Comparison of ENCODE assay signal across 13 cellular contexts in genomic region chr2:69095246-69095645, GRCh38.
DNase-seq lines count a peak whose midpoint lies in the region; ATAC-seq and TF ChIP-seq lines count a peak whose summit lies in the region.
"Had no signal": no experiment of that assay in that cellular context is flagged by ENCODE, and none has a peak within 500 bp of the region (broad histone marks: within the 10 kb centered on the region; RNA-seq: fewer than 3 reads in every experiment).

No MANE protein-coding gene starts in this region.

- H4K8ac ChIP-seq in IMR-90 (ENCODE audit: low read depth in 2 of 2, low read length in 2 of 2), result no peak overlapping the region

- H3K27me3 ChIP-seq in IMR-90 (ENCODE audit: control insufficient read depth, insufficient read depth, low read length) (no peaks in the 10 kb centered on the region), suprapubic skin (no peaks in the 10 kb centered on the region)
- H3K27me3 ChIP-seq: colonic mucosa had no signal

- no TSS peak for BruUV-seq in IMR-90 (replicated peaks; lab: Mats Ljungman, UMichigan)

- no peak for TF ChIP-seq RAD21 in IMR-90 (IDR thresholded peaks at IDR 0.05; ENCODE audit: low read length)

- intact Hi-C loops in IMR-90 (cut with micrococcal nuclease), result no loop called here

- H2AFZ ChIP-seq in IMR-90 (replicated peaks; ENCODE audit: low read length, poor library complexity), result no peak overlapping the region

- no peak overlapping the region for H3K23ac ChIP-seq in IMR-90 (ENCODE audit: low read depth, low read length)

- TF ChIP-seq POLR2A in IMR-90 (IDR thresholded peaks at IDR 0.05; ENCODE audit: low read depth, low read length) (no peak), suprapubic skin (IDR thresholded peaks at IDR 0.05) (no peak)

- peak overlapping the region; percentile 60 for H2BK5ac ChIP-seq in IMR-90 (ENCODE audit: low read depth, low read length, poor library complexity, severe bottlenecking)

- CTCF ChIA-PET in IMR-90 (lab: Yijun Ruan, JAX) (no interaction called here), HEK293T (lab: Yijun Ruan, JAX) (no interaction called here)

- TF ChIP-seq CTCF in IMR-90 (conservative IDR thresholded peaks at IDR 0.05; ENCODE audit: low read depth, low read length), result no peak
- TF ChIP-seq CTCF in epithelial cell of esophagus (IDR thresholded peaks at IDR 0.05; ENCODE audit: insufficient read depth, low read depth, low read length, missing control alignments), result no peak
- TF ChIP-seq CTCF in suprapubic skin (IDR thresholded peaks at IDR 0.05), result no peak

- H3K4me2 ChIP-seq in IMR-90 (ENCODE audit: low read depth, low read length), result peak overlapping the region; percentile 20; the same call in 1 of the 2 replicates

- H3K9me3 ChIP-seq in IMR-90 (ENCODE audit: control insufficient read depth, insufficient read depth, low read length), result no peaks in the 10 kb centered on the region
- H3K9me3 ChIP-seq in suprapubic skin, result no peaks in the 10 kb centered on the region
- H3K9me3 ChIP-seq: colonic mucosa had no signal

- no peak overlapping the region for H2AK9ac ChIP-seq in IMR-90 (replicated peaks; ENCODE audit: low read depth, low read length, poor library complexity)

- H3K4me1 ChIP-seq in IMR-90 (ENCODE audit: control insufficient read depth, insufficient read depth, low read length) (peaks cover 9% of the 10 kb centered on the region), suprapubic skin (peaks cover 20% of the 10 kb centered on the region)
- H3K4me1 ChIP-seq: colonic mucosa had no signal

- ATAC-seq in IMR-90 (ENCODE audit: low read depth) (peak; percentile 93), GM21825 (IDR thresholded peaks at IDR 0.05; ENCODE audit: unreplicated experiment) (no peak), GM18517 (IDR thresholded peaks at IDR 0.05; ENCODE audit: unreplicated experiment) (no peak)
- ATAC-seq: GM12878 had no signal

- peak overlapping the region; percentile 44 for H2AK5ac ChIP-seq in IMR-90 (ENCODE audit: low read depth, low read length)

- peak overlapping the region; percentile 61; the same call in 1 of the 2 replicates for H4K5ac ChIP-seq in IMR-90 (ENCODE audit: low read depth, low read length)

- peaks cover 13% of the 10 kb centered on the region for H3K9me1 ChIP-seq in IMR-90 (ENCODE audit: insufficient read depth, low read length)

- peak overlapping the region; percentile 67; the same call in 1 of the 2 replicates for H3K27ac ChIP-seq in IMR-90 (ENCODE audit: insufficient read depth, low read length)
- H3K27ac ChIP-seq in suprapubic skin, result peak overlapping the region; percentile 27
- H3K27ac ChIP-seq: colonic mucosa had no signal

- peak overlapping the region; percentile 13; the same call in 1 of the 2 replicates for H2BK120ac ChIP-seq in IMR-90 (ENCODE audit: low read depth, low read length)

- POLR2A ChIA-PET in IMR-90 (lab: Charles Lee; ENCODE audit: unreplicated experiment), result interaction anchor here (0.6 kb wide), 1 partner anchor 81 kb away, joined by 27 read pairs; no protein-coding TSS in a partner anchor
- POLR2A ChIA-PET in HEK293T (lab: Yijun Ruan, JAX), result no interaction called here

- in situ Hi-C loops in IMR-90 (cut with MboI; ENCODE audit: low sequenced_read_pairs), result no loop called here

- DNase-seq in IMR-90 (peak; percentile 94), epithelial cell of esophagus (ENCODE audit: low read depth) (peak; percentile 32), medulla oblongata (ENCODE audit: extremely low spot score) (peak; percentile 44), suprapubic skin (ENCODE audit: low spot score in 2 of 2) (no peak), HEK293T (ENCODE audit: extremely low spot score) (no peak)
- DNase-seq in activated CD8-positive, alpha-beta memory T cell treated with anti-CD3 and anti-CD28 coated beads for 24 hours, result no peak
- DNase-seq: activated B cell treated with CpG ODN at 0.5 μM for 24 hours; colonic mucosa; NCI-H446 treated with DMSO at 0.1 percent for 48 hours; stimulated activated CD4-positive, alpha-beta T cell treated with anti-CD3 and anti-CD28 coated beads, Interleukin-15, amount 100 ng/mL, for 24 hours had no signal

- H3K14ac ChIP-seq in IMR-90 (replicated peaks; ENCODE audit: low read depth, low read length), result no peak overlapping the region

- H3K9ac ChIP-seq in IMR-90 (ENCODE audit: low read depth, low read length), result no peak overlapping the region

- no peak overlapping the region for H4K91ac ChIP-seq in IMR-90 (ENCODE audit: insufficient read depth, low read depth, low read length)

- 0 out of 2 replicates have a peak overlapping the region, but pooled peaks have one; percentile 15 for H2BK20ac ChIP-seq in IMR-90 (ENCODE audit: low read depth, low read length)

- H2BK15ac ChIP-seq in IMR-90 (ENCODE audit: low read depth, low read length), result 0 out of 3 replicates have a peak overlapping the region, but pooled peaks have one; percentile 26

- dilution Hi-C loops in IMR-90 (cut with HindIII; ENCODE audit: low sequenced_read_pairs, unreplicated experiment), result no loop called here

- no peak overlapping the region for H3K56ac ChIP-seq in IMR-90 (ENCODE audit: extremely low read depth, insufficient read depth, low read length)

- H4K20me1 ChIP-seq in IMR-90 (ENCODE audit: insufficient read depth, low read length), result no peaks in the 10 kb centered on the region; the same call in 1 of the 2 replicates

- TF ChIP-seq EP300 in suprapubic skin (IDR thresholded peaks at IDR 0.05), result no peak

- peaks cover 1 to 16% of the 10 kb centered on the region in 2 experiments; a peak in 3 of 4 replicates for H3K79me1 ChIP-seq in IMR-90 (ENCODE audit: low read depth in 1 of 2, low read length in 2 of 2)

- 71% methylated on average over 1 of the region's 3 CpGs; no CpG with 5 or more reads in 1 of the 2 experiments for WGBS in IMR-90 (ENCODE audit: extremely low coverage in 2 of 2, insufficient read length in 1 of 2), 2 experiments
- 47% methylated on average over 3 of the region's 3 CpGs for WGBS in suprapubic skin

- H3K18ac ChIP-seq in IMR-90 (ENCODE audit: low read depth, low read length), result peak overlapping the region; percentile 42; the same call in 1 of the 2 replicates

- peaks cover 31% of the 10 kb centered on the region for H3K36me3 ChIP-seq in IMR-90 (ENCODE audit: control insufficient read depth, insufficient read depth, low read length)
- H3K36me3 ChIP-seq in suprapubic skin, result peaks cover 3% of the 10 kb centered on the region
- H3K36me3 ChIP-seq: colonic mucosa had no signal

- H3K4me3 ChIP-seq in IMR-90 (ENCODE audit: insufficient read depth, low read depth, low read length), result no peak overlapping the region
- H3K4me3 ChIP-seq in epithelial cell of esophagus (ENCODE audit: low read length), result no peak overlapping the region
- no peak overlapping the region for H3K4me3 ChIP-seq in suprapubic skin
- H3K4me3 ChIP-seq: colonic mucosa, GM12878 had no signal

- 0 out of 2 replicates have a peak overlapping the region, but pooled peaks have one; percentile 37 for H3K4ac ChIP-seq in IMR-90 (ENCODE audit: low read depth, low read length)

TF ChIP-seq in IMR-90, 13 proteins besides CTCF, POLR2A, EP300 and RAD21:
- TF ChIP-seq CEBPB (IDR thresholded peaks at IDR 0.05; ENCODE audit: low read depth, low read length) (peak; percentile 82), MAZ (IDR thresholded peaks at IDR 0.05; ENCODE audit: borderline replicate concordance, low read depth, low read length) (no peak), MAFK (IDR thresholded peaks at IDR 0.05; ENCODE audit: low read depth, low read length) (peak; percentile 67)

TF ChIP-seq in HEK293T, 16 proteins besides CTCF, POLR2A, EP300 and RAD21:
- TF ChIP-seq HDGF (IDR thresholded peaks at IDR 0.05; ENCODE audit: borderline replicate concordance) (no peak), FOXK2 (IDR thresholded peaks at IDR 0.05) (no peak), LEF1 (IDR thresholded peaks at IDR 0.05; ENCODE audit: borderline replicate concordance) (no peak), FOXA1 (IDR thresholded peaks at IDR 0.05) (no peak), SP1 (IDR thresholded peaks at IDR 0.05) (no peak), TARDBP (IDR thresholded peaks at IDR 0.05) (no peak), ZNF384 (IDR thresholded peaks at IDR 0.05) (no peak), ARNT (IDR thresholded peaks at IDR 0.05) (no peak), BHLHE40 (IDR thresholded peaks at IDR 0.05; ENCODE audit: borderline replicate concordance) (no peak), PKNOX1 (IDR thresholded peaks at IDR 0.05) (no peak), FOXM1 (IDR thresholded peaks at IDR 0.05; ENCODE audit: borderline replicate concordance) (no peak), CTBP1 (IDR thresholded peaks at IDR 0.05; ENCODE audit: borderline replicate concordance) (no peak), L3MBTL2 (conservative IDR thresholded peaks at IDR 0.05) (no peak)

Comparison
In these comparisons a context has a peak if more than half of its experiments do, and no peak if none do; other contexts are left out.
1. DNase-seq: peak in IMR-90 (single experiment), epithelial cell of esophagus (single experiment) and medulla oblongata (single experiment); none in suprapubic skin (0 of 2), HEK293T (single experiment) and activated CD8-positive, alpha-beta memory T cell treated with anti-CD3 and anti-CD28 coated beads for 24 hours (single experiment).